In genomic region chr17:73264448-73264847, GRCh38 we compare ENCODE assay signal across 4 cellular contexts. TPM values are rescaled to one million over a fixed set of nuclear protein-coding genes. Genes with fewer than 3 reads are reported as not detected.
"Had no signal": no experiment of that assay in that cellular context is flagged by ENCODE, and none has a peak within 500 bp of the region (broad histone marks: within the 10 kb centered on the region; RNA-seq: fewer than 3 reads in every experiment).

No MANE protein-coding gene starts in this region.

RNA-seq across cellular contexts. Expression of gene CPSF4L, which starts 2.8 kb away (rescaled TPM):
- total RNA-seq: LHCN-M2, M059J, MCF 10A, NCI-H460 had no signal
